ENCODE assay signal across 16 cellular contexts in the genomic region with DNA sequence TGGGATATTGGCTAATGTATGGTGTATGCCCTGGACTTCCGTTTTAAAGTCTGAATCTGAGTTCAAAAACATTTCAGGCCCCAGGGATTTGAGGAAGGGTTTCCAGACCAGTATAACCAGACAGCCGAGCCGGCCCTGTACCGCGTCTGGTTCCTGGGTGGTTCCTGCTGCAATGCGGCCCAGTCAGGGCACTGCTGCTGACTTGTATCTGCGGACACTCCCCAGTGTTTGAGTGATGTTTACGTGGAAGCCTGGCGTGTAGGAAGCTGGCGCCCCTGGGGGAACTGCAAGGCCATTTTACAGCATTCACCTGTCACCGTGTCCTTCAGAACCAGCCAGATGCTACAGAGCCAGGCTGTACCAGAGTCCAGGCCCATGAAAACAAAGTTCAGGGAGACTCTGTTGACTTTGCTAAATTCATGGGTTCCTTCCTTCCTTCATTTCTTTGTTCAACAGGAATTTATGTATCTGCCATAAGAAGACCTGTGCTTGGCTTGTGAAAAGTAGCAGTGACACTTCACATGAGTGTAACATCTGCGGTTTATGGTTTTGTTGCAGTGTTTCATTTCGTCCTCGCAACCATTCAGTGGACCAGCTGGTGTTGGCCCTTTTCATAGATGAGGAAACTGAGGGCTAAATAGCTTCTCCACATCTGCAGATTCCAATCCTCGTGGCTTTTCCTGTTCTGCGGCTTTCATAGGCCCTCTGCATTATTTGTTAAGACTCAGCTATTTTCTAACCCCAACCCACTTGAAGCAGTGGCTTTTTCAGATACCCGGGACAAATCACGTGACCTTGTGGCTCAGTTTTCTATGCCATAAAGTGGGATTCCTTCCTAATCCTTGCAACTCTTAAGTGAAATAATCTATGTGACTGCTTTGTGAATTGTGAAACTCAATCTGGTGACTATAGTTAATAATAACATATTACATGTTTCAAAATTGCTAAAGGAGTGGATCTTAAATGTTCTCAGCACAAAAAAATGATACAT. TPM values are rescaled to one million over a fixed set of nuclear protein-coding genes. Genes with fewer than 3 reads are reported as not detected.
A peak's percentile ranks its signal among the peaks of the same experiment; 100 is the strongest.
DNase-seq lines count a peak whose midpoint lies in the region; ATAC-seq, FAIRE-seq and TF ChIP-seq lines count a peak whose summit lies in the region.
"Had no signal": no experiment of that assay in that cellular context is flagged by ENCODE, and none has a peak within 500 bp of the region (broad histone marks: within the 10 kb centered on the region; RNA-seq: fewer than 3 reads in every experiment).

No MANE protein-coding gene starts in this region.

- no peaks in the 10 kb centered on the region for H3K36me3 Mint-ChIP-seq in glutamatergic neuron (ENCODE audit: unreplicated experiment)

- no peak for TF ChIP-seq EP300 in HepG2 (IDR thresholded peaks at IDR 0.05; ENCODE audit: low read depth in 2 of 2, low read length in 2 of 2)
- no peak for TF ChIP-seq EP300 in HepG2 (CRISPR knock-in tag; IDR thresholded peaks at IDR 0.05; ENCODE audit: borderline replicate concordance)

- BruUV-seq in HepG2 (replicated peaks; lab: Mats Ljungman, UMichigan), result no TSS peak

- TF ChIP-seq POLR2A in HepG2 (IDR thresholded peaks at IDR 0.05; ENCODE audit: insufficient read depth in 1 of 2, low read depth in 2 of 2, low read length in 2 of 2) (no peak), right lobe of liver (IDR thresholded peaks at IDR 0.05) (no peak)

- no peak for TF ChIP-seq RAD21 in HepG2 (CRISPR knock-in tag; IDR thresholded peaks at IDR 0.05)

- no peaks in the 10 kb centered on the region for H3K79me2 ChIP-seq in HepG2 (ENCODE audit: insufficient read depth, low read length)

- DNase-seq in HepG2 (ENCODE audit: low spot score), result peak; percentile 9
- no peak for DNase-seq in right lobe of liver
- no peak for DNase-seq in glutamatergic neuron
- DNase-seq in omental fat pad (ENCODE audit: low spot score), result no peak
- no peak for DNase-seq in stimulated activated CD4-positive, alpha-beta T cell treated with anti-CD3 and anti-CD28 coated beads, Interleukin-4, amount 100 ng/mL, for 24 hours
- DNase-seq in NCI-H446 treated with DMSO at 0.1 percent for 48 hours (lab: John Stamatoyannopoulos, UW), result no peak
- DNase-seq in HEK293T (ENCODE audit: extremely low spot score), result no peak
- DNase-seq: activated T-cell treated with anti-CD3 and anti-CD28 coated beads for 4 hours, DMS153, NCI-H1092, NCI-H510A had no signal

- H3K4me1 ChIP-seq in HepG2 (ENCODE audit: insufficient read depth, low read length) (peaks cover 9% of the 10 kb centered on the region; the same call in 1 of the 2 replicates), right lobe of liver (no peaks in the 10 kb centered on the region)
- H3K4me1 ChIP-seq: ascending aorta had no signal

- no peaks in the 10 kb centered on the region for H3K27me3 ChIP-seq in HepG2 (ENCODE audit: control insufficient read depth in 1 of 2, insufficient read depth in 2 of 2, low read length in 2 of 2)
- H3K27me3 ChIP-seq in right lobe of liver, result no peaks in the 10 kb centered on the region
- H3K27me3 ChIP-seq: ascending aorta had no signal

- CTCF ChIA-PET in HepG2 (lab: Yijun Ruan, JAX; ENCODE audit: low intra/inter-chr PET ratio, low total read pairs), result no interaction called here
- CTCF ChIA-PET in HEK293T (lab: Yijun Ruan, JAX), result no interaction called here

- peak; percentile 71 for ATAC-seq in HepG2
- ATAC-seq in right lobe of liver, result no peak
- peak; percentile 19 for ATAC-seq in omental fat pad (ENCODE audit: low FRiP score)
- ATAC-seq in GM18519 (IDR thresholded peaks at IDR 0.05; ENCODE audit: low FRiP score, unreplicated experiment), result no peak

- no peaks in the 10 kb centered on the region for H3K27me3 Mint-ChIP-seq in glutamatergic neuron (ENCODE audit: unreplicated experiment)

- H3K4me2 ChIP-seq in HepG2 (ENCODE audit: low read depth, low read length), result no peak overlapping the region

- H3K4me1 Mint-ChIP-seq in glutamatergic neuron (ENCODE audit: low read depth, unreplicated experiment), result peaks cover 41% of the 10 kb centered on the region

- intact Hi-C loops in HepG2 (cut with micrococcal nuclease; ENCODE audit: unreplicated experiment), result no loop called here
- intact Hi-C loops in right lobe of liver (cut with DNase I), result no loop called here

- H3K27ac Mint-ChIP-seq in glutamatergic neuron (ENCODE audit: unreplicated experiment), result peak overlapping the region; percentile 48

- 77% methylated on average over 13 of the region's 18 CpGs for whole genome bisulfite sequencing in HepG2 (ENCODE audit: low lambda C conversion rate)
- WGBS in right lobe of liver (ENCODE audit: insufficient coverage, low coverage, low lambda C conversion rate, missing lambda C conversion rate), result 83% methylated on average over 11 of the region's 18 CpGs

- H3K9ac ChIP-seq in HepG2 (ENCODE audit: insufficient read depth, low read depth, low read length), result no peak overlapping the region

- no peak overlapping the region for H3K4me3 Mint-ChIP-seq in glutamatergic neuron (ENCODE audit: unreplicated experiment)

- peaks cover 1% of the 10 kb centered on the region for H3K9me3 Mint-ChIP-seq in glutamatergic neuron (ENCODE audit: unreplicated experiment)

- no peaks in the 10 kb centered on the region for H3K36me3 ChIP-seq in HepG2 (replicated peaks in 1 of 2; ENCODE audit: control insufficient read depth in 1 of 2, insufficient read depth in 2 of 2, low read length in 2 of 2)
- H3K36me3 ChIP-seq in right lobe of liver, result no peaks in the 10 kb centered on the region
- H3K36me3 ChIP-seq: ascending aorta had no signal

- TF ChIP-seq CTCF in HepG2 (CRISPR knock-in tag; IDR thresholded peaks at IDR 0.05) (no peak), right lobe of liver (IDR thresholded peaks at IDR 0.05) (no peak), glutamatergic neuron (IDR thresholded peaks at IDR 0.05; ENCODE audit: partially characterized antibody, unreplicated experiment) (no peak), omental fat pad (IDR thresholded peaks at IDR 0.05) (no peak)

- no peaks in the 10 kb centered on the region for H4K20me1 ChIP-seq in HepG2 (ENCODE audit: insufficient read depth, low read length)

- in situ Hi-C loops in HepG2 (cut with HindIII; ENCODE audit: extremely low pct_ligation_motif_present, low pct_unique_long_range_greater_than_20kb), result no loop called here

- no peak overlapping the region for H2AFZ ChIP-seq in HepG2 (ENCODE audit: low read length)

- no peaks in the 10 kb centered on the region for H3K9me3 ChIP-seq in HepG2 (ENCODE audit: low read length)
- no peaks in the 10 kb centered on the region for H3K9me3 ChIP-seq in right lobe of liver
- H3K9me3 ChIP-seq: ascending aorta had no signal

- no peak overlapping the region for H3K4me3 ChIP-seq in HepG2 (replicated peaks in 1 of 3; ENCODE audit: insufficient read depth in 1 of 3, low read depth in 2 of 3, low read length in 3 of 3)
- no peak overlapping the region for H3K4me3 ChIP-seq in right lobe of liver
- H3K4me3 ChIP-seq: ascending aorta had no signal

- FAIRE-seq in HepG2 (lab: Jason Lieb, UNC), result no peak
- FAIRE-seq: GM19239, urothelium cell line had no signal

- no peak overlapping the region for H3K27ac ChIP-seq in HepG2 (ENCODE audit: extremely low read length, insufficient read depth, low read length)
- no peak overlapping the region for H3K27ac ChIP-seq in right lobe of liver

- POLR2A ChIA-PET in HepG2 (lab: Yijun Ruan, JAX) (no interaction called here), HEK293T (lab: Yijun Ruan, JAX) (interaction anchor here (1.0 kb wide), 1 partner anchor 10 kb away, joined by 3 read pairs; no protein-coding TSS in a partner anchor)

TF ChIP-seq in HepG2, 621 proteins besides CTCF, POLR2A, EP300 and RAD21:
- TF ChIP-seq TEAD2 (CRISPR knock-in tag; IDR thresholded peaks at IDR 0.05) (no peak), ZNF768 (CRISPR knock-in tag; IDR thresholded peaks at IDR 0.05) (no peak), ZNF556 (CRISPR knock-in tag; IDR thresholded peaks at IDR 0.05; ENCODE audit: borderline replicate concordance) (no peak), ZNF629 (CRISPR knock-in tag; conservative IDR thresholded peaks at IDR 0.05) (0 out of 2 replicates have a peak, but pooled peaks have one; percentile 14)

TF ChIP-seq in HEK293T, 16 proteins besides CTCF, POLR2A, EP300 and RAD21 (continues in another document):
- TF ChIP-seq NFRKB (IDR thresholded peaks at IDR 0.05) (no peak), FOXA1 (IDR thresholded peaks at IDR 0.05) (no peak), ELF4 (IDR thresholded peaks at IDR 0.05) (no peak), FOXK2 (IDR thresholded peaks at IDR 0.05) (no peak), L3MBTL2 (conservative IDR thresholded peaks at IDR 0.05) (no peak), ZNF384 (IDR thresholded peaks at IDR 0.05) (no peak), FOXM1 (IDR thresholded peaks at IDR 0.05; ENCODE audit: borderline replicate concordance) (no peak), SUZ12 (IDR thresholded peaks at IDR 0.05) (no peak)

RNA-seq across cellular contexts. Expression of a gene that starts 16.9 kb away (rescaled TPM):
- total RNA-seq in HepG2 (2016; rRNA removed; fragmentation: Illumina TruSeq; extraction: Trizol), result 1.3 and 1.7 TPM in 2 replicates
- 2.3 and 2.6 TPM in 2 replicates for total RNA-seq in HepG2 (2016; cell fraction: cytosol; rRNA removed; fragmentation: Illumina TruSeq; extraction: Trizol; ENCODE audit: low read depth)
- total RNA-seq in HepG2 (2016; cell fraction: insoluble cytoplasmic fraction; rRNA removed; fragmentation: Illumina TruSeq; extraction: Trizol), result 1.7 TPM in 2 replicates
- total RNA-seq in HepG2 (2016; cell fraction: membrane; rRNA removed; fragmentation: Illumina TruSeq; extraction: Trizol), result 1.5 and 1.9 TPM in 2 replicates
- total RNA-seq in HepG2 (2016; cell fraction: nucleus; rRNA removed; fragmentation: Illumina TruSeq; extraction: Trizol), result 1.7 and 2.5 TPM in 2 replicates
- 0.25 and 0.59 TPM in 2 replicates for polyA plus RNA-seq in HepG2 (2011; rRNA removed)
- polyA plus RNA-seq in HepG2 (2011; cell fraction: cytosol; rRNA removed), result 0.18 and 0.24 TPM in 2 replicates
- 0.43 and 0.68 TPM in 2 replicates for polyA plus RNA-seq in HepG2 (2011; cell fraction: nucleus; rRNA removed)
- 0.44 and 0.72 TPM in 2 replicates for polyA plus RNA-seq in HepG2 (2012)
- 1.4 and 2.2 TPM in 2 replicates for polyA plus RNA-seq in HepG2 (2016; cell fraction: cytosol; fragmentation: Illumina TruSeq; extraction: Trizol; ENCODE audit: low read depth)
- polyA plus RNA-seq in HepG2 (2016; cell fraction: insoluble cytoplasmic fraction; fragmentation: Illumina TruSeq; extraction: Trizol; ENCODE audit: low read depth), result 1.0 and 1.2 TPM in 2 replicates
- polyA plus RNA-seq in HepG2 (2016; cell fraction: membrane; fragmentation: Illumina TruSeq; extraction: Trizol; ENCODE audit: low read depth), result 1.9 and 2.0 TPM in 2 replicates
- 1.3 and 1.7 TPM in 2 replicates for polyA plus RNA-seq in HepG2 (2016; cell fraction: nucleus; fragmentation: Illumina TruSeq; extraction: Trizol; ENCODE audit: insufficient read depth, low read depth)
- 1.0 and 40.3 TPM in 2 replicates for polyA minus RNA-seq in HepG2 (2011; rRNA and poly(A)+ RNA removed; ENCODE audit: low replicate concordance)
- polyA minus RNA-seq in HepG2 (2011; cell fraction: cytosol; rRNA and poly(A)+ RNA removed), result 0.44 and 0.49 TPM in 2 replicates
- 0.90 and 1.6 TPM in 2 replicates for polyA minus RNA-seq in HepG2 (2011; cell fraction: nucleus; rRNA and poly(A)+ RNA removed)
- total RNA-seq in right lobe of liver, result 1 to 10 TPM; 3.3 to 6.8 (median 4.5) TPM
- total RNA-seq in glutamatergic neuron (ENCODE audit: unreplicated experiment), result 73.6 TPM
- 10 to 100 TPM; 33.2 to 88.0 (median 43.5) TPM for total RNA-seq in omental fat pad
- total RNA-seq: HT-29 had no signal

Comparison
In these comparisons a context has a peak if more than half of its experiments do, and no peak if none do; other contexts are left out.
1. ATAC-seq: peak in HepG2 (single experiment) and omental fat pad (single experiment); none in right lobe of liver (0 of 4) and GM18519 (single experiment).